Comparison of ENCODE assay signal across 27 cellular contexts in the genomic region with DNA sequence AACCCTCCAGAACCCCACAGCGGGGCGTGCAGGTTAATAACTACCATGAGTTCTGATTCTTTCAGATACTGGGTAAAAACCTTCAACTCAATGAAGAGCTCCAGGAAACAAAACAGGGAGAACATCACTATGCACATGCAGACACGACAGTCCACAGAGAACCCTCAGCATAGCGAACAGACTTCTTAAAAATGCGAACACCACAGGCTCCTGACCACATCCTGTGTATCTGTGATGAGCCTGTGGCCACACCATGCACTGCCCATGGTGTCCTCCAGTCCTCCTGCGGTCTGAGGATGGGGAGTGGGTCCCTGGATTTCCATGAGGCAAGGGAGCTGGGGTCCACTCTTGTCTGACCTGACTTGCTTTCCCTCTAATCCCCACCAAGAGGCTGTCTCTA.
A peak's percentile ranks its signal among the peaks of the same experiment; 100 is the strongest.
DNase-seq lines count a peak whose midpoint lies in the region; ATAC-seq, FAIRE-seq and TF ChIP-seq lines count a peak whose summit lies in the region.
"Had no signal": no experiment of that assay in that cellular context is flagged by ENCODE, and none has a peak within 500 bp of the region (broad histone marks: within the 10 kb centered on the region; RNA-seq: fewer than 3 reads in every experiment).

No MANE protein-coding gene starts in this region.

- intact Hi-C loops in K562 (cut with micrococcal nuclease) (no loop called here), natural killer cell (cut with micrococcal nuclease) (no loop called here)

- H3K79me2 ChIP-seq in K562 (ENCODE audit: control insufficient read depth, insufficient read depth, low read length): no peaks in the 10 kb centered on the region

- H3K27ac Mint-ChIP-seq in natural killer cell: no peak overlapping the region
- H3K27ac Mint-ChIP-seq: activated CD4-positive, alpha-beta memory T cell treated with anti-CD3 and anti-CD28 coated beads for 36 hours; T-helper 1 cell treated with Interleukin-12 subunit alpha and Interleukin-12 subunit beta and Interleukin-4 antibody, amounts not matched to agents 30 μg/mL and 1 μg/mL, for 36 hours had no signal

- ATAC-seq in K562 (peak; percentile 28; the same call in 2 of the 3 replicates), natural killer cell (peak; percentile 20 to 68 (median 53)), omental fat pad (ENCODE audit: low FRiP score) (no peak), GM21381 (IDR thresholded peaks at IDR 0.05; ENCODE audit: unreplicated experiment) (no peak)

- POLR2A ChIA-PET in K562 (lab: Yijun Ruan, JAX): interaction anchor here (1.0 kb wide), 1 partner anchor 10 kb away, joined by 4 read pairs; no protein-coding TSS in a partner anchor

- no peak for TF ChIP-seq EP300 in K562 (IDR thresholded peaks at IDR 0.05; ENCODE audit: low read length)

- no peak for FAIRE-seq in K562 (lab: Jason Lieb, UNC)
- FAIRE-seq: G401.6, kidney had no signal

- no peak for TF ChIP-seq RAD21 in K562 (CRISPR knock-in tag; conservative IDR thresholded peaks at IDR 0.05 in 1 of 2, IDR thresholded peaks at IDR 0.05 in 1 of 2)

- in situ Hi-C loops in K562 (cut with MboI): no loop called here

- H3K36me3 Mint-ChIP-seq in natural killer cell: no peaks in the 10 kb centered on the region
- H3K36me3 Mint-ChIP-seq: activated CD4-positive, alpha-beta memory T cell treated with anti-CD3 and anti-CD28 coated beads for 36 hours had no signal

- H3K9me1 ChIP-seq in K562 (ENCODE audit: control insufficient read depth, insufficient read depth, low read length): no peaks in the 10 kb centered on the region

- H3K27me3 ChIP-seq in K562 (ENCODE audit: control insufficient read depth in 2 of 2, insufficient read depth in 2 of 2, low read length in 2 of 2) (peaks cover 0 to 34% of the 10 kb centered on the region in 2 experiments; a peak in 2 of 5 replicates), MG63 (no peaks in the 10 kb centered on the region)
- H3K27me3 ChIP-seq: brain microvascular endothelial cell, right atrium auricular region had no signal

- H3K27me3 Mint-ChIP-seq in natural killer cell (ENCODE audit: low read depth in 2 of 2): peaks cover 0 to 3% of the 10 kb centered on the region in 2 donors
- H3K27me3 Mint-ChIP-seq: activated CD4-positive, alpha-beta memory T cell treated with anti-CD3 and anti-CD28 coated beads for 36 hours had no signal

- no peak overlapping the region for H3K27ac ChIP-seq in K562 (ENCODE audit: extremely low read depth, low read depth, low read length)
- H3K27ac ChIP-seq: brain microvascular endothelial cell, C4-2B, lower lobe of right lung, right atrium auricular region, RWPE1 had no signal

- BruUV-seq in K562 (replicated peaks; lab: Mats Ljungman, UMichigan): no TSS peak

- no peak overlapping the region for H3K4me2 ChIP-seq in K562 (ENCODE audit: insufficient read depth, low read length)

- DNase-seq in COLO668 (lab: John Stamatoyannopoulos, UW; ENCODE audit: unreplicated experiment) (peak; percentile 87), Daoy (ENCODE audit: low read depth) (peak; percentile 46), K562 (ENCODE audit: extremely low read depth in 1 of 4, low spot score in 3 of 4) (no peak), natural killer cell (no peak), GOT3 (lab: John Stamatoyannopoulos, UW) (no peak), omental fat pad (ENCODE audit: low spot score) (no peak), MG63 (no peak)
- DNase-seq: activated CD4-positive, alpha-beta memory T cell treated with anti-CD3 and anti-CD28 coated beads for 36 hours; activated CD4-positive, CD25-positive, alpha-beta regulatory T cell treated with anti-CD3 and anti-CD28 coated beads, Interleukin-2, amount 50 U/mL, for 72 hours; activated CD8-positive, alpha-beta memory T cell treated with anti-CD3 and anti-CD28 coated beads, Interleukin-2, amount 50 U/mL, for 48 hours; activated naive CD4-positive, alpha-beta T cell treated with anti-CD3 and anti-CD28 coated beads, Interleukin-2, amount 50 U/mL, for 16 hours; amniotic stem cell; brain microvascular endothelial cell; IMR-90; kidney; lower lobe of right lung; NCI-H1105 treated with DMSO at 0.1 percent for 48 hours; NCI-H345; NCI-H82; stimulated activated CD4-positive, alpha-beta T cell treated with anti-CD3 and anti-CD28 coated beads, Interleukin-2, amount 100 ng/mL, for 48 hours had no signal

- H3K36me3 ChIP-seq in K562 (ENCODE audit: control insufficient read depth, insufficient read depth, low read length) (no peaks in the 10 kb centered on the region), MG63 (no peaks in the 10 kb centered on the region)
- H3K36me3 ChIP-seq: brain microvascular endothelial cell, HAP-1, lower lobe of right lung, right atrium auricular region had no signal

- no peak overlapping the region for H3K4me3 ChIP-seq in K562
- H3K4me3 ChIP-seq in MG63: no peak overlapping the region
- H3K4me3 ChIP-seq: HAP-1, lower lobe of right lung, right atrium auricular region had no signal

- H3K4me1 ChIP-seq in K562 (replicated peaks in 1 of 2; ENCODE audit: control insufficient read depth in 2 of 2, insufficient read depth in 2 of 2, low read length in 2 of 2): no peaks in the 10 kb centered on the region
- H3K4me1 ChIP-seq: HAP-1, lower lobe of right lung, right atrium auricular region had no signal

- no peak for TF ChIP-seq CTCF in K562 (IDR thresholded peaks at IDR 0.05 in 2 of 3, conservative IDR thresholded peaks at IDR 0.05 in 1 of 3; ENCODE audit: insufficient read depth in 2 of 3, low read depth in 1 of 3, low read length in 3 of 3)
- TF ChIP-seq CTCF in natural killer cell (IDR thresholded peaks at IDR 0.05): no peak
- no peak for TF ChIP-seq CTCF in omental fat pad (IDR thresholded peaks at IDR 0.05)

- H3K4me3 Mint-ChIP-seq in natural killer cell: peak overlapping the region; percentile 33
- H3K4me3 Mint-ChIP-seq: activated CD4-positive, alpha-beta memory T cell treated with anti-CD3 and anti-CD28 coated beads for 36 hours; T-helper 1 cell treated with Interleukin-12 subunit alpha and Interleukin-12 subunit beta and Interleukin-4 antibody, amounts not matched to agents 30 μg/mL and 1 μg/mL, for 36 hours had no signal

- no peak overlapping the region for H2AFZ ChIP-seq in K562 (ENCODE audit: low read depth, low read length)

- H4K20me1 ChIP-seq in K562 (replicated peaks; ENCODE audit: control insufficient read depth, insufficient read depth, low read length): no peaks in the 10 kb centered on the region

- H3K9me3 ChIP-seq in K562 (replicated peaks; ENCODE audit: control insufficient read depth, insufficient read depth, low read depth, low read length): no peaks in the 10 kb centered on the region
- H3K9me3 ChIP-seq in MG63: no peaks in the 10 kb centered on the region
- H3K9me3 ChIP-seq: HAP-1, lower lobe of right lung had no signal

- no peaks in the 10 kb centered on the region for H3K9me3 Mint-ChIP-seq in natural killer cell
- H3K9me3 Mint-ChIP-seq: T-helper 1 cell treated with Interleukin-12 subunit alpha and Interleukin-12 subunit beta and Interleukin-4 antibody, amounts not matched to agents 30 μg/mL and 1 μg/mL, for 36 hours had no signal

- CTCF ChIA-PET in K562 (lab: Yijun Ruan, JAX; ENCODE audit: low intra/inter-chr PET ratio): no interaction called here

- no peak overlapping the region for H3K9ac ChIP-seq in K562 (ENCODE audit: insufficient read depth in 1 of 2, low read depth in 2 of 2, low read length in 2 of 2)

- no peak for TF ChIP-seq POLR2A in K562 (conservative IDR thresholded peaks at IDR 0.05)

- 0% methylated on average over 6 of the region's 6 CpGs for WGBS in K562 (ENCODE audit: insufficient coverage, low coverage, missing lambda C conversion rate)

- peaks cover 15 to 40% of the 10 kb centered on the region in 2 donors for H3K4me1 Mint-ChIP-seq in natural killer cell

TF ChIP-seq in K562, 482 proteins besides CTCF, POLR2A, EP300 and RAD21:
- TF ChIP-seq ZSCAN32 (CRISPR knock-in tag; IDR thresholded peaks at IDR 0.05): no peak
- TF ChIP-seq ETS2 (tag; IDR thresholded peaks at IDR 0.05; ENCODE audit: borderline replicate concordance, poor library complexity, severe bottlenecking): no peak
- no peak for TF ChIP-seq ZNF644 (tag; IDR thresholded peaks at IDR 0.05; ENCODE audit: low read depth)
- no peak for TF ChIP-seq CC2D1A (IDR thresholded peaks at IDR 0.05)
- TF ChIP-seq ZKSCAN8 (CRISPR knock-in tag; IDR thresholded peaks at IDR 0.05): no peak
- no peak for TF ChIP-seq ZNF239 (CRISPR knock-in tag; IDR thresholded peaks at IDR 0.05)
- TF ChIP-seq HNRNPL (IDR thresholded peaks at IDR 0.05; ENCODE audit: low read depth, low read length): no peak
TF ChIP-seq in K562: peak in this region for 0.

Comparison
In these comparisons a context has a peak if more than half of its experiments do, and no peak if none do; other contexts are left out.
1. DNase-seq: peak in COLO668 (single experiment) and Daoy (single experiment); none in K562 (0 of 4), natural killer cell (single experiment), GOT3 (single experiment), omental fat pad (single experiment) and MG63 (single experiment).
2. ATAC-seq: peak in K562 (single experiment) and natural killer cell (3 of 3); none in omental fat pad (single experiment) and GM21381 (single experiment).